ENCODE assay signal across 11 cellular contexts in genomic region chr16:85446846-85447656, GRCh38.
DNase-seq lines count a peak whose midpoint lies in the region; ATAC-seq and TF ChIP-seq lines count a peak whose summit lies in the region.
"Had no signal": no experiment of that assay in that cellular context is flagged by ENCODE, and none has a peak within 500 bp of the region (broad histone marks: within the 10 kb centered on the region; RNA-seq: fewer than 3 reads in every experiment).

No MANE protein-coding gene starts in this region.

- CTCF ChIA-PET in activated CD8-positive, alpha-beta T cell treated with anti-CD3 and anti-CD28 coated beads for 36 hours (lab: Charles Lee) = interaction anchor here (0.7 to 5.0 kb wide), 9 partner anchors 11 to 169 kb away, joined by 3 to 33 read pairs (median 5); no protein-coding TSS in a partner anchor

- H3K36me3 Mint-ChIP-seq in activated CD8-positive, alpha-beta T cell treated with anti-CD3 and anti-CD28 coated beads for 36 hours (ENCODE audit: low read depth) = no peaks in the 10 kb centered on the region
- H3K36me3 Mint-ChIP-seq: activated naive CD4-positive, alpha-beta T cell treated with anti-CD3 and anti-CD28 coated beads, Interleukin-2, amount 50 U/mL, for 24 hours had no signal

- peaks cover 54 to 60% (median 58%) of the 10 kb centered on the region in 4 donors for H3K4me1 ChIP-seq in stomach

- H3K27ac ChIP-seq in stomach = peak overlapping the region; percentile 76 to 82 (median 79)
- H3K27ac ChIP-seq: esophagus muscularis mucosa had no signal

- DNase-seq in NCI-H1417 (lab: John Stamatoyannopoulos, UW) (peak; percentile 58 to 76 (median 58)), NCI-H1417 treated with DMSO at 0.1 percent for 48 hours (lab: John Stamatoyannopoulos, UW) (no peak), stomach (peak; percentile 54), OCI-M2 (lab: John Stamatoyannopoulos, UW; ENCODE audit: unreplicated experiment) (no peak), cerebellar nuclear complex (lab: John Stamatoyannopoulos, UW) (no peak), ureter (ENCODE audit: low spot score) (no peak)
- DNase-seq in activated CD8-positive, alpha-beta T cell treated with anti-CD3 and anti-CD28 coated beads for 36 hours = peak; percentile 17
- DNase-seq: T-helper 2 cell had no signal

- H3K4me1 Mint-ChIP-seq in activated CD8-positive, alpha-beta T cell treated with anti-CD3 and anti-CD28 coated beads for 36 hours (ENCODE audit: low read depth) = peaks cover 42% of the 10 kb centered on the region

- ATAC-seq in HG03354 (IDR thresholded peaks at IDR 0.05; ENCODE audit: poor library complexity, severe bottlenecking, unreplicated experiment) = peak; percentile 81
- ATAC-seq in activated CD8-positive, alpha-beta T cell treated with anti-CD3 and anti-CD28 coated beads for 36 hours = peak; percentile 20

- no peak overlapping the region for H3K27ac Mint-ChIP-seq in activated CD8-positive, alpha-beta T cell treated with anti-CD3 and anti-CD28 coated beads for 36 hours

- TF ChIP-seq POLR2A in stomach (IDR thresholded peaks at IDR 0.05) = no peak

- H3K27me3 Mint-ChIP-seq in activated CD8-positive, alpha-beta T cell treated with anti-CD3 and anti-CD28 coated beads for 36 hours = no peaks in the 10 kb centered on the region
- H3K27me3 Mint-ChIP-seq: activated naive CD4-positive, alpha-beta T cell treated with anti-CD3 and anti-CD28 coated beads, Interleukin-2, amount 50 U/mL, for 24 hours had no signal

- TF ChIP-seq CTCF in activated CD8-positive, alpha-beta T cell treated with anti-CD3 and anti-CD28 coated beads for 36 hours (IDR thresholded peaks at IDR 0.05) = no peak
- TF ChIP-seq CTCF in stomach (IDR thresholded peaks at IDR 0.05) = no peak

- no peaks in the 10 kb centered on the region for H3K9me3 Mint-ChIP-seq in activated CD8-positive, alpha-beta T cell treated with anti-CD3 and anti-CD28 coated beads for 36 hours
- H3K9me3 Mint-ChIP-seq: activated naive CD4-positive, alpha-beta T cell treated with anti-CD3 and anti-CD28 coated beads, Interleukin-2, amount 50 U/mL, for 24 hours had no signal

- no peak overlapping the region for H3K4me3 ChIP-seq in stomach
- H3K4me3 ChIP-seq: esophagus muscularis mucosa had no signal

- no peaks in the 10 kb centered on the region for H3K36me3 ChIP-seq in stomach
- H3K36me3 ChIP-seq: esophagus muscularis mucosa had no signal

- no peak for TF ChIP-seq EP300 in stomach (IDR thresholded peaks at IDR 0.05)

- intact Hi-C loops in activated CD8-positive, alpha-beta T cell treated with anti-CD3 and anti-CD28 coated beads for 36 hours (cut with micrococcal nuclease) = no loop called here
- intact Hi-C loops in stomach (cut with DNase I; ENCODE audit: low total_unique reads) = no loop called here

- H3K9me3 ChIP-seq in stomach = no peaks in the 10 kb centered on the region
- H3K9me3 ChIP-seq: esophagus muscularis mucosa had no signal

- POLR2A ChIA-PET in activated CD8-positive, alpha-beta T cell treated with anti-CD3 and anti-CD28 coated beads for 36 hours (lab: Charles Lee) = interaction anchor here (0.7 to 1.5 kb wide), 7 partner anchors 11 to 167 kb away, joined by 3 to 5 read pairs (median 3); no protein-coding TSS in a partner anchor

- H3K4me3 Mint-ChIP-seq in activated CD8-positive, alpha-beta T cell treated with anti-CD3 and anti-CD28 coated beads for 36 hours = no peak overlapping the region
- H3K4me3 Mint-ChIP-seq: activated naive CD4-positive, alpha-beta T cell treated with anti-CD3 and anti-CD28 coated beads, Interleukin-2, amount 50 U/mL, for 24 hours had no signal

- 68 to 86% (median 68%) methylated on average over 21 to 22 of the region's 22 CpGs for WGBS in stomach, 5 donors

- H3K27me3 ChIP-seq in stomach = no peaks in the 10 kb centered on the region
- H3K27me3 ChIP-seq: esophagus muscularis mucosa had no signal

Comparison
In these comparisons a context has a peak if more than half of its experiments do, and no peak if none do; other contexts are left out.
1. DNase-seq: peak in NCI-H1417 (3 of 3), activated CD8-positive, alpha-beta T cell treated with anti-CD3 and anti-CD28 coated beads for 36 hours (single experiment) and stomach (single experiment); none in NCI-H1417 treated with DMSO at 0.1 percent for 48 hours (single experiment), OCI-M2 (single experiment), cerebellar nuclear complex (0 of 2) and ureter (single experiment).